Comparison of ENCODE assay signal across 37 cellular contexts in genomic region chr2:229718057-229718456, GRCh38. TPM values are rescaled to one million over a fixed set of nuclear protein-coding genes. Genes with fewer than 3 reads are reported as not detected.
"Had no signal": no experiment of that assay in that cellular context is flagged by ENCODE, and none has a peak within 500 bp of the region (broad histone marks: within the 10 kb centered on the region; RNA-seq: fewer than 3 reads in every experiment).

No MANE protein-coding gene starts in this region.

- H3K9me3 ChIP-seq: adrenal gland, ascending aorta, body of pancreas, breast epithelium had no signal

- FAIRE-seq: astrocyte, bronchial epithelial cell had no signal

- H3K36me3 ChIP-seq: adrenal gland, ascending aorta, brain microvascular endothelial cell, breast epithelium, cardiac muscle cell had no signal

- ATAC-seq: activated naive CD4-positive, alpha-beta T cell treated with anti-CD3 and anti-CD28 coated beads, Interleukin-2, amount 50 U/mL, for 72 hours; activated naive CD8-positive, alpha-beta T cell treated with anti-CD3 and anti-CD28 coated beads, Interleukin-2, amount 50 U/mL, for 24 hours; activated T-cell treated with anti-CD3 and anti-CD28 coated beads, Interleukin-2, amount 50 U/mL, for 4 hours; activated T-cell treated with anti-CD3 and anti-CD28 coated beads, Interleukin-2, amount 50 U/mL, for 72 hours; activated T-helper 17 cell treated with anti-CD3 and anti-CD28 coated beads, Interleukin-2, amount 50 U/mL, for 72 hours; body of pancreas had no signal

- H3K4me3 ChIP-seq: adrenal gland, ascending aorta, body of pancreas, breast epithelium, cardiac muscle cell had no signal

- DNase-seq: activated effector memory CD4-positive, alpha-beta T cell treated with anti-CD3 and anti-CD28 coated beads, Interleukin-2, amount 50 U/mL, for 16 hours; activated effector memory CD4-positive, alpha-beta T cell treated with Interleukin-2 at 50 U/mL for 16 hours; activated gamma-delta T cell; activated gamma-delta T cell treated with Interleukin-2 at 50 U/mL for 16 hours; activated naive CD4-positive, alpha-beta T cell; activated naive CD4-positive, alpha-beta T cell treated with anti-CD3 and anti-CD28 coated beads for 36 hours; activated naive CD4-positive, alpha-beta T cell treated with anti-CD3 and anti-CD28 coated beads, Interleukin-2, amount 10 ng/mL, durations not matched to agents 7 days and 5 days; activated naive CD4-positive, alpha-beta T cell treated with anti-CD3 and anti-CD28 coated beads, Interleukin-2, amount 50 U/mL, for 16 hours; activated naive CD4-positive, alpha-beta T cell treated with Interleukin-2 at 50 U/mL for 16 hours; activated naive CD8-positive, alpha-beta T cell treated with anti-CD3 and anti-CD28 coated beads for 36 hours; activated naive CD8-positive, alpha-beta T cell treated with anti-CD3 and anti-CD28 coated beads, Interleukin-2, amount 10 ng/mL, durations not matched to agents 7 days and 5 days; activated naive CD8-positive, alpha-beta T cell treated with anti-CD3 and anti-CD28 coated beads, Interleukin-2, amount 50 U/mL, for 24 hours; activated T-cell treated with anti-CD3 and anti-CD28 coated beads, Interleukin-2, amount 50 U/mL, for 1 hour; activated T-cell treated with anti-CD3 and anti-CD28 coated beads, Interleukin-2, amount 50 U/mL, for 24 hours; activated T-cell treated with anti-CD3 and anti-CD28 coated beads, Interleukin-2, amount 50 U/mL, for 4 hours; activated T-cell treated with anti-CD3 and anti-CD28 coated beads, Interleukin-2, amount 50 U/mL, for 48 hours; activated T-cell treated with anti-CD3 and anti-CD28 coated beads, Interleukin-2, amount 50 U/mL, for 72 hours; adrenal gland; amniotic stem cell; amygdala; anterior cingulate cortex; aorta; body of pancreas; brain microvascular endothelial cell; caudate nucleus; central memory CD4-positive, alpha-beta T cell; cerebellar nuclear complex had no signal

- H3K27ac ChIP-seq: adrenal gland, ascending aorta, body of pancreas, brain microvascular endothelial cell, breast epithelium, cardiac muscle cell had no signal

RNA-seq across cellular contexts. Expression of gene DNER, which starts 3.7 kb away (rescaled TPM):
- total RNA-seq: activated naive CD4-positive, alpha-beta T cell treated with anti-CD3 and anti-CD28 coated beads for 36 hours; activated naive CD4-positive, alpha-beta T cell treated with anti-CD3 and anti-CD28 coated beads, Interleukin-2, amount 50 U/mL, for 72 hours; activated naive CD8-positive, alpha-beta T cell treated with anti-CD3 and anti-CD28 coated beads for 36 hours; activated naive CD8-positive, alpha-beta T cell treated with anti-CD3 and anti-CD28 coated beads, Interleukin-2, amount 10 ng/mL, durations not matched to agents 7 days and 5 days; activated T-cell treated with anti-CD3 and anti-CD28 coated beads, Interleukin-2, amount 50 U/mL, for 4 hours; activated T-cell treated with anti-CD3 and anti-CD28 coated beads, Interleukin-2, amount 50 U/mL, for 72 hours; activated T-helper 1 cell treated with anti-CD3 and anti-CD28 coated beads, Interleukin-12 subunit alpha, Interleukin-12 subunit beta, Interleukin-2, Interleukin-4 antibody, amounts not matched to agents 30 ng/mL and 10 ng/mL and 1 ng/mL, durations not matched to agents 14 hours and 24 hours and 36 hours; activated T-helper 17 cell treated with anti-CD3 and anti-CD28 coated beads, Interleukin-2, amount 50 U/mL, for 72 hours; activated T-helper 2 cell treated with anti-CD3 and anti-CD28 coated beads, Interferon-gamma antibody, Interleukin-2, Interleukin-4, amounts not matched to agents 10 μg/mL and 5 μg/mL and 100 μg/mL, durations not matched to agents 14 hours and 24 hours and 36 hours; cardiac muscle cell; chondrocyte had no signal
- polyA plus RNA-seq: cardiac muscle cell had no signal
